Comparison of ENCODE assay signal across 1 cellular context in genomic region chr16:19348125-19348524, GRCh38.
TF ChIP-seq lines count a peak whose summit lies in the region.

No MANE protein-coding gene starts in this region.

TF ChIP-seq in WTC11, 78 proteins besides CTCF, POLR2A, EP300 and RAD21 (continued from another document):
- TF ChIP-seq AR (CRISPR knock-in tag; IDR thresholded peaks at IDR 0.05): no peak
- TF ChIP-seq SMAD4 (CRISPR knock-in tag; IDR thresholded peaks at IDR 0.05): no peak
- no peak for TF ChIP-seq ZNF232 (CRISPR knock-in tag; IDR thresholded peaks at IDR 0.05)
- TF ChIP-seq SMAD3 (CRISPR knock-in tag; IDR thresholded peaks at IDR 0.05; ENCODE audit: borderline replicate concordance): no peak
- TF ChIP-seq ESRRA (CRISPR knock-in tag; IDR thresholded peaks at IDR 0.05; ENCODE audit: borderline replicate concordance): no peak
- TF ChIP-seq, protein P1, sequence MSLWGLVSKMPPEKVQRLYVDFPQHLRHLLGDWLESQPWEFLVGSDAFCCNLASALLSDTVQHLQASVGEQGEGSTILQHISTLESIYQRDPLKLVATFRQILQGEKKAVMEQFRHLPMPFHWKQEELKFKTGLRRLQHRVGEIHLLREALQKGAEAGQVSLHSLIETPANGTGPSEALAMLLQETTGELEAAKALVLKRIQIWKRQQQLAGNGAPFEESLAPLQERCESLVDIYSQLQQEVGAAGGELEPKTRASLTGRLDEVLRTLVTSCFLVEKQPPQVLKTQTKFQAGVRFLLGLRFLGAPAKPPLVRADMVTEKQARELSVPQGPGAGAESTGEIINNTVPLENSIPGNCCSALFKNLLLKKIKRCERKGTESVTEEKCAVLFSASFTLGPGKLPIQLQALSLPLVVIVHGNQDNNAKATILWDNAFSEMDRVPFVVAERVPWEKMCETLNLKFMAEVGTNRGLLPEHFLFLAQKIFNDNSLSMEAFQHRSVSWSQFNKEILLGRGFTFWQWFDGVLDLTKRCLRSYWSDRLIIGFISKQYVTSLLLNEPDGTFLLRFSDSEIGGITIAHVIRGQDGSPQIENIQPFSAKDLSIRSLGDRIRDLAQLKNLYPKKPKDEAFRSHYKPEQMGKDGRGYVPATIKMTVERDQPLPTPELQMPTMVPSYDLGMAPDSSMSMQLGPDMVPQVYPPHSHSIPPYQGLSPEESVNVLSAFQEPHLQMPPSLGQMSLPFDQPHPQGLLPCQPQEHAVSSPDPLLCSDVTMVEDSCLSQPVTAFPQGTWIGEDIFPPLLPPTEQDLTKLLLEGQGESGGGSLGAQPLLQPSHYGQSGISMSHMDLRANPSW (CRISPR knock-in tag; conservative IDR thresholded peaks at IDR 0.05; ENCODE audit: low read depth): no peak
- no peak for TF ChIP-seq MXD4 (CRISPR knock-in tag; IDR thresholded peaks at IDR 0.05; ENCODE audit: borderline replicate concordance)
- TF ChIP-seq E2F1 (CRISPR knock-in tag; IDR thresholded peaks at IDR 0.05): no peak
- no peak for TF ChIP-seq ATF3 (CRISPR knock-in tag; conservative IDR thresholded peaks at IDR 0.05)
